ENCODE assay signal across 8 cellular contexts in the genomic region with DNA sequence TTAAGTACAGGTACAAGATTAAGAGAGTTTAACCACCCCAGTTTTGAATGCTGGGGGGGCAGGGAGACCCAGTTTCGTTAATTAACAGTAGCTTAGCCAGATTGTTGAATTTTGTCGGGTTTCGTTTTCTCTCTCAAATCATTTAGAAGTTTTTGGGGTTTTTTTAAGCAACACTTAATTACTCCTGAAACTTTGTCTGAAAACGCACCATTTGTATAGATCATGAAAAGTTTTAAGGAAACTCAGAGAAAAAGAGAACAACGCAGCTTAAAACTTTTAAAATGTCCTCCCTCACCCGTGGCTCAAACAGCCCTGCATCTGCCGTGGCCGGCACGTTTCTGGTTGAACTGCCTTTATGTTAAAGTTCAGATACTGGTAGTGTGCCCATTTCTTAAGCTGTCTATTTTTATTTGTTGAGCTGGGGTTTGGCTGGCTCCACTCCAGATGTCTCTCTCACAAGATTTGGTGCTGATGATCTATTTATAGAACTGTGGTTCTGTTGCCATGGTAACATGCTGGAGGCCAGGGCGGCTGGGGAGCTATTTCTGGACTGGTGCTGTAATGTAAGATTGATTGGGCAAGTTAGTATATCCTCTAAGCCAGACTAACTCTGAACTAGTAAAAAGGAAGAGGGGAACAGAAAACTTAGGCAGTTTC. TPM values are rescaled to one million over a fixed set of nuclear protein-coding genes. Genes with fewer than 3 reads are reported as not detected.
DNase-seq lines count a peak whose midpoint lies in the region; ATAC-seq and TF ChIP-seq lines count a peak whose summit lies in the region.

No MANE protein-coding gene starts in this region.

- peak; percentile 85 for ATAC-seq in GM21447 (IDR thresholded peaks at IDR 0.05; ENCODE audit: unreplicated experiment)
- peak; percentile 96 for ATAC-seq in gastroesophageal sphincter

- H3K4me1 ChIP-seq in Peyer's patch (peaks cover 0 to 20% (median 9%) of the 10 kb centered on the region in 4 donors), gastroesophageal sphincter (peaks cover 16 to 71% (median 28%) of the 10 kb centered on the region in 3 donors), osteoblast (ENCODE audit: insufficient read depth, low read length) (peaks cover 28% of the 10 kb centered on the region)

- peak overlapping the region; percentile 70 for H3K4me3 Mint-ChIP-seq in activated naive CD4-positive, alpha-beta T cell treated with anti-CD3 and anti-CD28 coated beads, Interleukin-2, amount 10 ng/mL, durations not matched to agents 7 days and 5 days

- TF ChIP-seq POLR2A in Peyer's patch (IDR thresholded peaks at IDR 0.05) (no peak), gastroesophageal sphincter (IDR thresholded peaks at IDR 0.05) (no peak)

- peak; percentile 96 for DNase-seq in EL
- peak; percentile 81 for DNase-seq in HS-27A (ENCODE audit: low read depth)
- peak in 2 of 3 donors; percentile 86 to 92 for DNase-seq in Peyer's patch
- DNase-seq in activated naive CD4-positive, alpha-beta T cell treated with anti-CD3 and anti-CD28 coated beads, Interleukin-2, amount 10 ng/mL, durations not matched to agents 7 days and 5 days: peak; percentile 70
- DNase-seq in osteoblast (ENCODE audit: insufficient read length, low spot score, missing footprints): peak; percentile 92
- no peak for DNase-seq in NCI-H1930 (lab: John Stamatoyannopoulos, UW)

- peaks cover 0 to 69% (median 0%) of the 10 kb centered on the region in 3 donors for H3K36me3 ChIP-seq in Peyer's patch
- peaks cover 4 to 87% of the 10 kb centered on the region in 2 donors for H3K36me3 ChIP-seq in gastroesophageal sphincter
- H3K36me3 ChIP-seq in osteoblast (ENCODE audit: insufficient read depth, low read length): peaks cover 80% of the 10 kb centered on the region

- TF ChIP-seq EP300 in gastroesophageal sphincter (IDR thresholded peaks at IDR 0.05): no peak

- peaks cover 83% of the 10 kb centered on the region for H3K4me1 Mint-ChIP-seq in activated naive CD4-positive, alpha-beta T cell treated with anti-CD3 and anti-CD28 coated beads, Interleukin-2, amount 10 ng/mL, durations not matched to agents 7 days and 5 days

- H3K79me2 ChIP-seq in osteoblast (ENCODE audit: insufficient read depth, low read length): peaks cover 42% of the 10 kb centered on the region

- H3K27me3 Mint-ChIP-seq in activated naive CD4-positive, alpha-beta T cell treated with anti-CD3 and anti-CD28 coated beads, Interleukin-2, amount 10 ng/mL, durations not matched to agents 7 days and 5 days: no peaks in the 10 kb centered on the region

- no peaks in the 10 kb centered on the region for H3K9me3 Mint-ChIP-seq in activated naive CD4-positive, alpha-beta T cell treated with anti-CD3 and anti-CD28 coated beads, Interleukin-2, amount 10 ng/mL, durations not matched to agents 7 days and 5 days

- H3K27ac ChIP-seq in Peyer's patch (peak overlapping the region; percentile 50 to 73 (median 62)), gastroesophageal sphincter (peak overlapping the region; percentile 72 to 86 (median 81)), osteoblast (ENCODE audit: low read depth, low read length) (peak overlapping the region; percentile 86)

- H3K36me3 Mint-ChIP-seq in activated naive CD4-positive, alpha-beta T cell treated with anti-CD3 and anti-CD28 coated beads, Interleukin-2, amount 10 ng/mL, durations not matched to agents 7 days and 5 days: peaks cover 84% of the 10 kb centered on the region

- H3K27ac Mint-ChIP-seq in activated naive CD4-positive, alpha-beta T cell treated with anti-CD3 and anti-CD28 coated beads, Interleukin-2, amount 10 ng/mL, durations not matched to agents 7 days and 5 days: peak overlapping the region; percentile 88

- H3K4me3 ChIP-seq in Peyer's patch (peak overlapping the region in 1 of 4 donors; percentile 12), gastroesophageal sphincter (peak overlapping the region; percentile 20 to 32), osteoblast (ENCODE audit: insufficient read depth, low read length) (peak overlapping the region; percentile 51)

- H3K9me3 ChIP-seq in Peyer's patch (no peaks in the 10 kb centered on the region), gastroesophageal sphincter (no peaks in the 10 kb centered on the region), osteoblast (ENCODE audit: low read depth, low read length) (no peaks in the 10 kb centered on the region)

- H3K27me3 ChIP-seq in Peyer's patch (no peaks in the 10 kb centered on the region), gastroesophageal sphincter (no peaks in the 10 kb centered on the region), osteoblast (ENCODE audit: insufficient read depth, low read length) (no peaks in the 10 kb centered on the region)

- WGBS in gastroesophageal sphincter (ENCODE audit: low coverage in 1 of 2), 2 donors: 1 to 2% methylated on average over 10 of the region's 10 CpGs

- H3K4me2 ChIP-seq in osteoblast (ENCODE audit: insufficient read depth, low read length): peak overlapping the region; percentile 75

- CTCF ChIA-PET in activated naive CD4-positive, alpha-beta T cell treated with anti-CD3 and anti-CD28 coated beads, Interleukin-2, amount 10 ng/mL, durations not matched to agents 7 days and 5 days (lab: Charles Lee): interaction anchor here (0.9 to 1.4 kb wide), 2 partner anchors 55 to 497 kb away, joined by 3 read pairs; partner anchors contain the start of gene GNAS

- H4K20me1 ChIP-seq in osteoblast (ENCODE audit: insufficient read depth, low read length): peaks cover 35% of the 10 kb centered on the region

- no peak overlapping the region for H2AFZ ChIP-seq in osteoblast (ENCODE audit: low read length)

- TF ChIP-seq CTCF in Peyer's patch (IDR thresholded peaks at IDR 0.05) (no peak), gastroesophageal sphincter (IDR thresholded peaks at IDR 0.05) (no peak), osteoblast (IDR thresholded peaks at IDR 0.05; ENCODE audit: extremely low read depth, low read depth, low read length) (no peak)

RNA-seq across cellular contexts. Expression of gene GNAS, which starts 55.1 kb away (rescaled TPM):
- 100 to 1,000 TPM; 382 to 889 (median 658) TPM for total RNA-seq in Peyer's patch
- total RNA-seq in gastroesophageal sphincter: 100 to 1,000 TPM; 521 to 893 (median 652) TPM
- 366 and 374 TPM in 2 replicates for total RNA-seq in osteoblast

RNA-seq across cellular contexts. Expression of gene GNAS-AS1, which starts 56.9 kb away (rescaled TPM):
- total RNA-seq in Peyer's patch (1 to 10 TPM in 1 of 4 donors, under 1 TPM in 1, not detected in 2; 0.67 to 1.3 TPM), gastroesophageal sphincter (under 1 TPM in 1 of 4 donors, not detected in 3; 0.19 TPM), osteoblast (0.72 and 1.5 TPM in 2 replicates)

Comparison
In these comparisons a context has a peak if more than half of its experiments do, and no peak if none do; other contexts are left out.
1. DNase-seq: peak in EL (single experiment), HS-27A (single experiment), Peyer's patch (2 of 3), activated naive CD4-positive, alpha-beta T cell treated with anti-CD3 and anti-CD28 coated beads, Interleukin-2, amount 10 ng/mL, durations not matched to agents 7 days and 5 days (single experiment) and osteoblast (single experiment); none in NCI-H1930 (0 of 2).
2. Peak in every context shown above with its lines, with median percentiles within 50 percentile points of each other: H3K27ac ChIP-seq.